ENCODE assay signal across 30 cellular contexts in genomic region chr1:94105501-94105952, GRCh38. TPM values are rescaled to one million over a fixed set of nuclear protein-coding genes. Genes with fewer than 3 reads are reported as not detected.
DNase-seq lines count a peak whose midpoint lies in the region; ATAC-seq, FAIRE-seq and TF ChIP-seq lines count a peak whose summit lies in the region.
"Had no signal": no experiment of that assay in that cellular context is flagged by ENCODE, and none has a peak within 500 bp of the region (broad histone marks: within the 10 kb centered on the region; RNA-seq: fewer than 3 reads in every experiment).

No MANE protein-coding gene starts in this region.

- no peak overlapping the region for H2BK120ac ChIP-seq in neuronal stem cell (ENCODE audit: low read depth, low read length)

- H2BK5ac ChIP-seq in neuronal stem cell (ENCODE audit: low read length), result peak overlapping the region; percentile 42

- H3K4me1 ChIP-seq in HUES48 (ENCODE audit: control insufficient read depth, insufficient read depth, low read length) (peaks cover 13% of the 10 kb centered on the region), hepatocyte (ENCODE audit: insufficient read depth) (peaks cover 34% of the 10 kb centered on the region), neuronal stem cell (ENCODE audit: control insufficient read depth in 2 of 2, insufficient read depth in 1 of 2, low read depth in 1 of 2, low read length in 2 of 2) (peaks cover 4 to 15% of the 10 kb centered on the region in 2 donors)

- H3K9me2 ChIP-seq in hepatocyte (replicated peaks; ENCODE audit: insufficient read depth), result no peaks in the 10 kb centered on the region

- ATAC-seq in HG02678 (IDR thresholded peaks at IDR 0.05; ENCODE audit: unreplicated experiment), result no peak
- no peak for ATAC-seq in HG03520 (IDR thresholded peaks at IDR 0.05; ENCODE audit: unreplicated experiment)
- no peak for ATAC-seq in esophagus mucosa
- ATAC-seq: effector memory CD8-positive, alpha-beta T cell; HepG2 had no signal

- H3K79me2 ChIP-seq in hepatocyte, result no peaks in the 10 kb centered on the region

- H3K18ac ChIP-seq in neuronal stem cell (ENCODE audit: low read length), result peak overlapping the region; percentile 88

- H3K4ac ChIP-seq in neuronal stem cell (ENCODE audit: low read length), result no peak overlapping the region

- no peaks in the 10 kb centered on the region for H3K79me1 ChIP-seq in neuronal stem cell (ENCODE audit: low read depth, low read length)

- no peaks in the 10 kb centered on the region for H3K36me3 ChIP-seq in HUES48 (ENCODE audit: control insufficient read depth, insufficient read depth, low read length)
- no peaks in the 10 kb centered on the region for H3K36me3 ChIP-seq in hepatocyte (replicated peaks; ENCODE audit: insufficient read depth, low read depth)
- no peaks in the 10 kb centered on the region for H3K36me3 ChIP-seq in neuronal stem cell (replicated peaks in 1 of 2; ENCODE audit: control insufficient read depth in 2 of 2, insufficient read depth in 2 of 2, low read length in 2 of 2)
- H3K36me3 ChIP-seq: left ventricle myocardium inferior, SJSA1 had no signal

- no peak for TF ChIP-seq CTCF in 22Rv1 (IDR thresholded peaks at IDR 0.05)
- TF ChIP-seq CTCF in hepatocyte (IDR thresholded peaks at IDR 0.05; ENCODE audit: poor library complexity), result no peak

- H3K9ac ChIP-seq in HUES48 (ENCODE audit: low read depth, low read length) (no peak overlapping the region), neuronal stem cell (ENCODE audit: low read depth, low read length, poor library complexity) (no peak overlapping the region)
- H3K9ac ChIP-seq: GM23248 had no signal

- no peaks in the 10 kb centered on the region for H4K20me1 ChIP-seq in hepatocyte (ENCODE audit: insufficient read depth, poor library complexity, severe bottlenecking)

- H3K27me3 ChIP-seq in HUES48 (ENCODE audit: control insufficient read depth, insufficient read depth, low read length) (peaks cover 5% of the 10 kb centered on the region), hepatocyte (no peaks in the 10 kb centered on the region), neuronal stem cell (ENCODE audit: control insufficient read depth in 3 of 3, insufficient read depth in 3 of 3, low read depth in 1 of 3, low read length in 3 of 3) (peaks cover 0 to 2% (median 0%) of the 10 kb centered on the region in 3 experiments)
- H3K27me3 ChIP-seq: SJSA1 had no signal

- peak overlapping the region; percentile 51 for H2AK5ac ChIP-seq in neuronal stem cell (ENCODE audit: low read depth, low read length)

- H4K91ac ChIP-seq in neuronal stem cell (ENCODE audit: low read depth, low read length, poor library complexity), result peak overlapping the region; percentile 28

- H3K14ac ChIP-seq in neuronal stem cell (ENCODE audit: low read length), result no peak overlapping the region

- H2BK15ac ChIP-seq in neuronal stem cell (ENCODE audit: low read length), result peak overlapping the region; percentile 76

- H3K4me2 ChIP-seq in hepatocyte, result peak overlapping the region; percentile 54
- H3K4me2 ChIP-seq in neuronal stem cell (ENCODE audit: insufficient read depth, low read length, poor library complexity, severe bottlenecking), result no peak overlapping the region

- 71% methylated on average over 5 of the region's 8 CpGs for WGBS in hepatocyte (ENCODE audit: low lambda C conversion rate, missing lambda C conversion rate)
- no CpG with 5 or more reads among the region's 8 CpGs for WGBS in neuronal stem cell (ENCODE audit: extremely low coverage in 2 of 2, insufficient read length in 2 of 2, insufficient replicate concordance in 1 of 2), 2 donors

- H3K27ac ChIP-seq in 22Rv1 (peak overlapping the region; percentile 44; the same call in 1 of the 2 replicates), HUES48 (ENCODE audit: low read depth, low read length) (peak overlapping the region; percentile 78), hepatocyte (peak overlapping the region; percentile 78), neuronal stem cell (replicated peaks; ENCODE audit: low read length) (no peak overlapping the region)
- H3K27ac ChIP-seq: GM23248, left ventricle myocardium inferior, RWPE1, SJSA1 had no signal

- H4K8ac ChIP-seq in neuronal stem cell (ENCODE audit: low read depth, low read length), result no peak overlapping the region

- H3K4me3 ChIP-seq in HUES48 (ENCODE audit: low read depth, low read length) (no peak overlapping the region), hepatocyte (no peak overlapping the region), neuronal stem cell (ENCODE audit: low read length in 2 of 2) (no peak overlapping the region)
- H3K4me3 ChIP-seq: GM23248, left ventricle myocardium inferior, SJSA1 had no signal

- H3K23ac ChIP-seq in neuronal stem cell (ENCODE audit: low read depth, low read length, poor library complexity), result peak overlapping the region; percentile 30

- peak overlapping the region; percentile 25 for H2BK12ac ChIP-seq in neuronal stem cell (ENCODE audit: low read length)

- FAIRE-seq in RCC 7860 (lab: Jason Lieb, UNC), result no peak
- FAIRE-seq: A204.1, HepG2 had no signal

- H3K9me3 ChIP-seq in HUES48 (ENCODE audit: control insufficient read depth, insufficient read depth, low read length), result no peaks in the 10 kb centered on the region
- H3K9me3 ChIP-seq in hepatocyte (ENCODE audit: low read depth), result no peaks in the 10 kb centered on the region
- peaks cover 0 to 2% of the 10 kb centered on the region in 2 donors for H3K9me3 ChIP-seq in neuronal stem cell (replicated peaks in 1 of 2; ENCODE audit: control insufficient read depth in 2 of 2, insufficient read depth in 1 of 2, low read depth in 1 of 2, low read length in 2 of 2)
- H3K9me3 ChIP-seq: left ventricle myocardium inferior, SJSA1 had no signal

- H2AFZ ChIP-seq in hepatocyte, result peak overlapping the region; percentile 37
- H2AFZ ChIP-seq in neuronal stem cell (ENCODE audit: low read length), result peak overlapping the region; percentile 37
- H2AFZ ChIP-seq: GM23248 had no signal

- no peak for DNase-seq in hepatocyte (ENCODE audit: low spot score)
- no peak for DNase-seq in neuronal stem cell (ENCODE audit: low spot score)
- no peak for DNase-seq in RCC 7860 (ENCODE audit: low spot score)
- DNase-seq: activated CD4-positive, alpha-beta T cell treated with anti-CD3 and anti-CD28 coated beads, Interleukin-2, amount 10 ng/mL, durations not matched to agents 7 days and 5 days; activated naive CD8-positive, alpha-beta T cell treated with anti-CD3 and anti-CD28 coated beads, Interleukin-2, amount 50 U/mL, for 24 hours; activated T-cell treated with anti-CD3 and anti-CD28 coated beads, Interleukin-2, amount 50 U/mL, for 24 hours; CD4-positive, CD25-positive, alpha-beta regulatory T cell; central memory CD4-positive, alpha-beta T cell; cortex of kidney; effector memory CD8-positive, alpha-beta T cell; erythroblast; Karpas-422; left ventricle myocardium inferior; NCI-H1417; NCI-H2029 treated with DMSO at 0.1 percent for 48 hours; NCI-H345; NCI-H69; nucleus accumbens; stimulated activated CD4-positive, alpha-beta T cell treated with anti-CD3 and anti-CD28 coated beads, Interleukin-15, amount 100 ng/mL, for 24 hours; substantia nigra had no signal

RNA-seq across cellular contexts. Expression of gene ABCA4, which starts 15.4 kb away (rescaled TPM):
- total RNA-seq in hepatocyte (0.53 and 1.0 TPM in 2 replicates), esophagus mucosa (0.08 TPM)
- 1.4 and 2.1 TPM in 2 replicates for polyA plus RNA-seq in hepatocyte
- polyA plus RNA-seq in neuronal stem cell (2013, experiment 1 of 2), result 0.71 TPM
- 0.66 TPM for polyA plus RNA-seq in neuronal stem cell (2013, experiment 2 of 2)
- total RNA-seq: activated CD4-positive, alpha-beta T cell treated with anti-CD3 and anti-CD28 coated beads, Interleukin-2, amount 10 ng/mL, durations not matched to agents 7 days and 5 days; CD4-positive, CD25-positive, alpha-beta regulatory T cell had no signal
- polyA plus RNA-seq: CD4-positive, CD25-positive, alpha-beta regulatory T cell had no signal
